Comparison of ENCODE assay signal across 8 cellular contexts in genomic region chr12:110582286-110583136, GRCh38. TPM values are rescaled to one million over a fixed set of nuclear protein-coding genes. Genes with fewer than 3 reads are reported as not detected.
A peak's percentile ranks its signal among the peaks of the same experiment; 100 is the strongest.
DNase-seq lines count a peak whose midpoint lies in the region; ATAC-seq lines count a peak whose summit lies in the region.

No MANE protein-coding gene starts in this region.

- ATAC-seq in HG02798 (IDR thresholded peaks at IDR 0.05; ENCODE audit: poor library complexity, unreplicated experiment): peak; percentile 55
- peak; percentile 66 to 77 for ATAC-seq in natural killer cell treated with Interleukin-12 subunit alpha and Interleukin-12 subunit beta and Interleukin-15 and Interleukin-18, amount 100 ng/mL, for 72 hours
- ATAC-seq in stimulated activated naive B cell treated with anti-CD40 and anti-IgM and Interleukin-4, amounts not matched to agents 10 μg/mL and 1 μg/mL and 100 μg/mL, for 72 hours (replicated peaks): peak; percentile 49 to 55

- H3K9me3 Mint-ChIP-seq in natural killer cell treated with Interleukin-12 subunit alpha and Interleukin-12 subunit beta and Interleukin-15 and Interleukin-18, amount 100 ng/mL, for 72 hours: no peaks in the 10 kb centered on the region
- H3K9me3 Mint-ChIP-seq in stimulated activated naive B cell treated with anti-CD40 and anti-IgM and Interleukin-4, amounts not matched to agents 10 μg/mL and 1 μg/mL and 100 μg/mL, for 72 hours: no peaks in the 10 kb centered on the region

- H3K4me1 Mint-ChIP-seq in natural killer cell treated with Interleukin-12 subunit alpha and Interleukin-12 subunit beta and Interleukin-15 and Interleukin-18, amount 100 ng/mL, for 72 hours (ENCODE audit: low read depth in 2 of 2): peaks cover 59 to 61% of the 10 kb centered on the region in 2 donors
- peaks cover 37 to 78% of the 10 kb centered on the region in 2 donors for H3K4me1 Mint-ChIP-seq in stimulated activated naive B cell treated with anti-CD40 and anti-IgM and Interleukin-4, amounts not matched to agents 10 μg/mL and 1 μg/mL and 100 μg/mL, for 72 hours

- H3K27ac Mint-ChIP-seq in natural killer cell treated with Interleukin-12 subunit alpha and Interleukin-12 subunit beta and Interleukin-15 and Interleukin-18, amount 100 ng/mL, for 72 hours: peak overlapping the region; percentile 87 to 93
- peak overlapping the region; percentile 95 for H3K27ac Mint-ChIP-seq in stimulated activated naive B cell treated with anti-CD40 and anti-IgM and Interleukin-4, amounts not matched to agents 10 μg/mL and 1 μg/mL and 100 μg/mL, for 72 hours

- peaks cover 7% of the 10 kb centered on the region for H3K36me3 Mint-ChIP-seq in natural killer cell treated with Interleukin-12 subunit alpha and Interleukin-12 subunit beta and Interleukin-15 and Interleukin-18, amount 100 ng/mL, for 72 hours
- peaks cover 16 to 19% of the 10 kb centered on the region in 2 donors for H3K36me3 Mint-ChIP-seq in stimulated activated naive B cell treated with anti-CD40 and anti-IgM and Interleukin-4, amounts not matched to agents 10 μg/mL and 1 μg/mL and 100 μg/mL, for 72 hours

- peak overlapping the region; percentile 98 for H3K4me3 Mint-ChIP-seq in natural killer cell treated with Interleukin-12 subunit alpha and Interleukin-12 subunit beta and Interleukin-15 and Interleukin-18, amount 100 ng/mL, for 72 hours
- H3K4me3 Mint-ChIP-seq in stimulated activated naive B cell treated with anti-CD40 and anti-IgM and Interleukin-4, amounts not matched to agents 10 μg/mL and 1 μg/mL and 100 μg/mL, for 72 hours: peak overlapping the region; percentile 93

- H3K27me3 Mint-ChIP-seq in natural killer cell treated with Interleukin-12 subunit alpha and Interleukin-12 subunit beta and Interleukin-15 and Interleukin-18, amount 100 ng/mL, for 72 hours: no peaks in the 10 kb centered on the region
- no peaks in the 10 kb centered on the region for H3K27me3 Mint-ChIP-seq in stimulated activated naive B cell treated with anti-CD40 and anti-IgM and Interleukin-4, amounts not matched to agents 10 μg/mL and 1 μg/mL and 100 μg/mL, for 72 hours

- DNase-seq in NK-92 treated with Interleukin-12 subunit alpha and Interleukin-12 subunit beta, amount 100 ng/mL, for 24 hours (lab: John Stamatoyannopoulos, UW): peak; percentile 40
- DNase-seq in NK-92 (lab: John Stamatoyannopoulos, UW; ENCODE audit: unreplicated experiment) (no peak), NOMO-1 treated with DMSO at 0.1 percent for 48 hours (lab: John Stamatoyannopoulos, UW; ENCODE audit: unreplicated experiment) (peak; percentile 41), fibroblast of gingiva (ENCODE audit: low read depth) (peak; percentile 39)
- DNase-seq in activated T-cell treated with anti-CD3 and anti-CD28 coated beads, Interleukin-2, amount 50 U/mL, for 48 hours: peak; percentile 82 to 83
- peak; percentile 89 for DNase-seq in natural killer cell treated with Interleukin-12 subunit alpha and Interleukin-12 subunit beta and Interleukin-15 and Interleukin-18, amount 100 ng/mL, for 72 hours (ENCODE audit: low spot score)
- DNase-seq in stimulated activated naive B cell treated with anti-CD40 and anti-IgM and Interleukin-4, amounts not matched to agents 10 μg/mL and 1 μg/mL and 100 μg/mL, for 72 hours: peak; percentile 75

RNA-seq across cellular contexts. Expression of gene PPTC7, which starts 0.6 kb away (rescaled TPM):
- total RNA-seq in natural killer cell treated with Interleukin-12 subunit alpha and Interleukin-12 subunit beta and Interleukin-15 and Interleukin-18, amount 100 ng/mL, for 72 hours: 10 to 100 TPM; 35.2 to 42.1 TPM

RNA-seq across cellular contexts. Expression of gene TCTN1, which starts 31.4 kb away (rescaled TPM):
- total RNA-seq in natural killer cell treated with Interleukin-12 subunit alpha and Interleukin-12 subunit beta and Interleukin-15 and Interleukin-18, amount 100 ng/mL, for 72 hours: 1 to 10 TPM; 5.0 to 8.9 TPM
